ENCODE assay signal across 8 cellular contexts in genomic region chr1:163561570-163562295, GRCh38.
DNase-seq lines count a peak whose midpoint lies in the region; ATAC-seq and TF ChIP-seq lines count a peak whose summit lies in the region.

No MANE protein-coding gene starts in this region.

- H3K36me3 ChIP-seq in left ventricle myocardium inferior (no peaks in the 10 kb centered on the region), hepatocyte (replicated peaks; ENCODE audit: insufficient read depth, low read depth) (no peaks in the 10 kb centered on the region), uterus (no peaks in the 10 kb centered on the region)

- DNase-seq in left ventricle myocardium inferior, result no peak
- no peak for DNase-seq in Right ventricle myocardium inferior (ENCODE audit: missing footprints)
- peak; percentile 40 for DNase-seq in RKO (ENCODE audit: low spot score)
- DNase-seq in hepatocyte (ENCODE audit: low spot score), result peak; percentile 15
- no peak for DNase-seq in uterus
- no peak for DNase-seq in substantia nigra (lab: John Stamatoyannopoulos, UW)
- DNase-seq in stimulated activated CD4-positive, alpha-beta T cell treated with anti-CD3 and anti-CD28 coated beads, Interleukin-12 subunit alpha, Interleukin-12 subunit beta, amount 100 ng/mL, for 4 hours, result no peak
- no peak for DNase-seq in HK-2 (ENCODE audit: unreplicated experiment)

- H3K9me2 ChIP-seq in hepatocyte (replicated peaks; ENCODE audit: insufficient read depth), result no peaks in the 10 kb centered on the region

- WGBS in hepatocyte (ENCODE audit: low lambda C conversion rate, missing lambda C conversion rate), result 43% methylated on average over 3 of the region's 3 CpGs

- no peaks in the 10 kb centered on the region for H4K20me1 ChIP-seq in hepatocyte (ENCODE audit: insufficient read depth, poor library complexity, severe bottlenecking)

- H3K4me1 ChIP-seq in left ventricle myocardium inferior, result no peaks in the 10 kb centered on the region
- no peaks in the 10 kb centered on the region for H3K4me1 ChIP-seq in hepatocyte (ENCODE audit: insufficient read depth)
- no peaks in the 10 kb centered on the region for H3K4me1 ChIP-seq in uterus

- TF ChIP-seq POLR2A in uterus (IDR thresholded peaks at IDR 0.05), result no peak

- intact Hi-C loops in left ventricle myocardium inferior (cut with micrococcal nuclease) (no loop called here), Right ventricle myocardium inferior (cut with DNase I) (no loop called here), uterus (cut with DNase I; ENCODE audit: low total_unique reads) (no loop called here)

- H3K4me3 ChIP-seq in left ventricle myocardium inferior (no peak overlapping the region), hepatocyte (no peak overlapping the region), uterus (no peak overlapping the region)

- H3K27me3 ChIP-seq in left ventricle myocardium inferior (ENCODE audit: low read depth), result no peaks in the 10 kb centered on the region
- H3K27me3 ChIP-seq in hepatocyte, result no peaks in the 10 kb centered on the region
- no peaks in the 10 kb centered on the region for H3K27me3 ChIP-seq in uterus

- peak; percentile 64 for TF ChIP-seq CTCF in left ventricle myocardium inferior (IDR thresholded peaks at IDR 0.05; ENCODE audit: borderline replicate concordance)
- peak; percentile 52 for TF ChIP-seq CTCF in hepatocyte (IDR thresholded peaks at IDR 0.05; ENCODE audit: poor library complexity)
- TF ChIP-seq CTCF in uterus (IDR thresholded peaks at IDR 0.05), result peak in 3 of 4 experiments; percentile 36 to 50 (median 43)

- H2AFZ ChIP-seq in hepatocyte, result no peak overlapping the region

- H3K9me3 ChIP-seq in left ventricle myocardium inferior (replicated peaks) (peaks cover 4% of the 10 kb centered on the region), hepatocyte (ENCODE audit: low read depth) (no peaks in the 10 kb centered on the region), uterus (no peaks in the 10 kb centered on the region)

- no peaks in the 10 kb centered on the region for H3K79me2 ChIP-seq in hepatocyte

- H3K27ac ChIP-seq in left ventricle myocardium inferior (replicated peaks) (no peak overlapping the region), hepatocyte (no peak overlapping the region), uterus (no peak overlapping the region), substantia nigra (ENCODE audit: low read depth, low read length, poor library complexity, severe bottlenecking) (no peak overlapping the region)

- ATAC-seq in Right ventricle myocardium inferior, result no peak

- H3K4me2 ChIP-seq in hepatocyte, result no peak overlapping the region

Comparison
In these comparisons a context has a peak if more than half of its experiments do, and no peak if none do; other contexts are left out.
1. DNase-seq: peak in RKO (single experiment) and hepatocyte (single experiment); none in left ventricle myocardium inferior (single experiment), Right ventricle myocardium inferior (single experiment), uterus (0 of 2), substantia nigra (0 of 49), stimulated activated CD4-positive, alpha-beta T cell treated with anti-CD3 and anti-CD28 coated beads, Interleukin-12 subunit alpha, Interleukin-12 subunit beta, amount 100 ng/mL, for 4 hours (single experiment) and HK-2 (single experiment).
2. Peak in every context shown above with its lines, with median percentiles within 50 percentile points of each other: CTCF ChIP-seq.